In genomic region chr11:130369713-130370112, GRCh38 we compare ENCODE assay signal across 18 cellular contexts. TPM values are rescaled to one million over a fixed set of nuclear protein-coding genes. Genes with fewer than 3 reads are reported as not detected.
"Had no signal": no experiment of that assay in that cellular context is flagged by ENCODE, and none has a peak within 500 bp of the region (broad histone marks: within the 10 kb centered on the region; RNA-seq: fewer than 3 reads in every experiment).

No MANE protein-coding gene starts in this region.

- ATAC-seq: activated CD8-positive, alpha-beta T cell treated with anti-CD3 and anti-CD28 coated beads, Interleukin-2, amount 10 ng/mL, durations not matched to agents 7 days and 5 days; body of pancreas; left lobe of liver; stimulated activated naive B cell treated with anti-CD40 and anti-IgM and Interleukin-4, amounts not matched to agents 10 μg/mL and 1 μg/mL and 100 μg/mL, for 72 hours had no signal

- H3K4me3 ChIP-seq: adrenal gland, body of pancreas, coronary artery, heart right ventricle had no signal

- H3K27ac ChIP-seq: adrenal gland, body of pancreas, coronary artery had no signal

- FAIRE-seq: islet of Langerhans had no signal

- H3K27me3 ChIP-seq: adrenal gland, body of pancreas, heart right ventricle had no signal

- DNase-seq: activated B cell treated with CpG ODN at 0.5 μM for 24 hours; activated CD4-positive, alpha-beta T cell treated with anti-CD3 and anti-CD28 coated beads for 48 hours; activated CD8-positive, alpha-beta memory T cell treated with anti-CD3 and anti-CD28 coated beads, Interleukin-2, amount 50 U/mL, for 4 hours; activated CD8-positive, alpha-beta T cell treated with anti-CD3 and anti-CD28 coated beads, Interleukin-2, amount 10 ng/mL, durations not matched to agents 7 days and 5 days; activated effector memory CD4-positive, alpha-beta T cell treated with anti-CD3 and anti-CD28 coated beads, Interleukin-2, amount 50 U/mL, for 16 hours; activated T-cell treated with anti-CD3 and anti-CD28 coated beads, Interleukin-2, amount 50 U/mL, for 48 hours; adrenal gland; body of pancreas; central memory CD4-positive, alpha-beta T cell; effector CD4-positive, alpha-beta T cell; stimulated activated CD4-positive, alpha-beta T cell treated with anti-CD3 and anti-CD28 coated beads, Interleukin-2, amount 100 ng/mL, for 48 hours; stimulated activated naive B cell treated with anti-CD40 and anti-IgM and Interleukin-4, amounts not matched to agents 10 μg/mL and 1 μg/mL and 100 μg/mL, for 72 hours had no signal

- H3K4me1 ChIP-seq: adrenal gland, body of pancreas, heart right ventricle had no signal

- H3K36me3 ChIP-seq: adrenal gland, heart right ventricle had no signal

- H3K9me3 ChIP-seq: adrenal gland, body of pancreas, heart right ventricle had no signal

RNA-seq across cellular contexts. Expression of gene ADAMTS8, which starts 58.7 kb away (rescaled TPM):
- total RNA-seq: activated B cell treated with CpG ODN at 0.5 μM for 24 hours; activated CD8-positive, alpha-beta T cell treated with anti-CD3 and anti-CD28 coated beads, Interleukin-2, amount 10 ng/mL, durations not matched to agents 7 days and 5 days; osteoblast; pulmonary artery endothelial cell had no signal
